In genomic region chr7:7554021-7554432, GRCh38 we compare ENCODE assay signal across 12 cellular contexts.
DNase-seq lines count a peak whose midpoint lies in the region; ATAC-seq and TF ChIP-seq lines count a peak whose summit lies in the region.
"Had no signal": no experiment of that assay in that cellular context is flagged by ENCODE, and none has a peak within 500 bp of the region (broad histone marks: within the 10 kb centered on the region; RNA-seq: fewer than 3 reads in every experiment).

No MANE protein-coding gene starts in this region.

- CTCF ChIA-PET in HEK293 (lab: Yijun Ruan, JAX) = no interaction called here

- H3K27ac ChIP-seq in 22Rv1 = peak overlapping the region; percentile 94
- no peak overlapping the region for H3K27ac ChIP-seq in HEK293 (ENCODE audit: extremely low read depth, low read depth, low read length)

- DNase-seq in NOMO-1 treated with dmso at 0.1 percent for 144 hours (lab: John Stamatoyannopoulos, UW; ENCODE audit: unreplicated experiment) (peak; percentile 34), fibroblast of pulmonary artery (ENCODE audit: low read depth) (peak; percentile 24), LoVo (ENCODE audit: low spot score) (no peak), middle frontal gyrus (ENCODE audit: extremely low spot score, low spot score) (no peak)
- DNase-seq in activated CD8-positive, alpha-beta memory T cell treated with anti-CD3 and anti-CD28 coated beads, Interleukin-2, amount 50 U/mL, for 48 hours = no peak
- DNase-seq: effector memory CD8-positive, alpha-beta T cell; left colon had no signal

- H3K36me3 ChIP-seq in HEK293 (ENCODE audit: control insufficient read depth in 2 of 2, insufficient read depth in 1 of 2, low read length in 2 of 2) = no peaks in the 10 kb centered on the region

- H3K4me3 ChIP-seq in HEK293 (ENCODE audit: low read depth, low read length) = no peak overlapping the region
- H3K4me3 ChIP-seq in fibroblast of pulmonary artery (replicated peaks; ENCODE audit: low read depth, low read length) = no peak overlapping the region
- H3K4me3 ChIP-seq: skin epidermis had no signal

- no peak for ATAC-seq in GM19324 (IDR thresholded peaks at IDR 0.05; ENCODE audit: low FRiP score, unreplicated experiment)
- ATAC-seq: effector memory CD8-positive, alpha-beta T cell; left colon; stimulated activated memory B cell treated with anti-CD40 and anti-IgM and Interleukin-4, amounts not matched to agents 10 μg/mL and 1 μg/mL and 100 μg/mL, for 72 hours had no signal

- TF ChIP-seq CTCF in 22Rv1 (IDR thresholded peaks at IDR 0.05) (no peak), HEK293 (tag by site-specific recombination; IDR thresholded peaks at IDR 0.05) (no peak), fibroblast of pulmonary artery (IDR thresholded peaks at IDR 0.05; ENCODE audit: low read length, missing control alignments) (no peak)

- POLR2A ChIA-PET in HEK293 (lab: Yijun Ruan, JAX) = no interaction called here

- H3K9me3 ChIP-seq in HEK293 (ENCODE audit: control insufficient read depth, insufficient read depth, low read depth, low read length) = no peaks in the 10 kb centered on the region

- H3K4me1 ChIP-seq in HEK293 (ENCODE audit: control insufficient read depth, insufficient read depth, low read length) = peaks cover 8% of the 10 kb centered on the region

TF ChIP-seq in HEK293, 187 proteins besides CTCF, POLR2A, EP300 and RAD21:
- no peak for TF ChIP-seq ZNF211 (tag by site-specific recombination; IDR thresholded peaks at IDR 0.05; ENCODE audit: low read depth)
- peak; percentile 73; the same call in 1 of the 2 replicates for TF ChIP-seq PRDM4 (tag by site-specific recombination; IDR thresholded peaks at IDR 0.05)
- no peak for TF ChIP-seq GLI2 (tag by site-specific recombination; IDR thresholded peaks at IDR 0.05; ENCODE audit: borderline replicate concordance, low read depth)
- no peak for TF ChIP-seq ZNF324 (tag by site-specific recombination; IDR thresholded peaks at IDR 0.05)
- TF ChIP-seq, protein P1, sequence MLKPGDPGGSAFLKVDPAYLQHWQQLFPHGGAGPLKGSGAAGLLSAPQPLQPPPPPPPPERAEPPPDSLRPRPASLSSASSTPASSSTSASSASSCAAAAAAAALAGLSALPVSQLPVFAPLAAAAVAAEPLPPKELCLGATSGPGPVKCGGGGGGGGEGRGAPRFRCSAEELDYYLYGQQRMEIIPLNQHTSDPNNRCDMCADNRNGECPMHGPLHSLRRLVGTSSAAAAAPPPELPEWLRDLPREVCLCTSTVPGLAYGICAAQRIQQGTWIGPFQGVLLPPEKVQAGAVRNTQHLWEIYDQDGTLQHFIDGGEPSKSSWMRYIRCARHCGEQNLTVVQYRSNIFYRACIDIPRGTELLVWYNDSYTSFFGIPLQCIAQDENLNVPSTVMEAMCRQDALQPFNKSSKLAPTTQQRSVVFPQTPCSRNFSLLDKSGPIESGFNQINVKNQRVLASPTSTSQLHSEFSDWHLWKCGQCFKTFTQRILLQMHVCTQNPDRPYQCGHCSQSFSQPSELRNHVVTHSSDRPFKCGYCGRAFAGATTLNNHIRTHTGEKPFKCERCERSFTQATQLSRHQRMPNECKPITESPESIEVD (tag by site-specific recombination; IDR thresholded peaks at IDR 0.05) = peak; percentile 76
- TF ChIP-seq ZEB2 (tag by site-specific recombination; IDR thresholded peaks at IDR 0.05) = peak; percentile 61; the same call in 1 of the 2 replicates
- TF ChIP-seq ZNF362 (tag by site-specific recombination; IDR thresholded peaks at IDR 0.05) = 0 out of 2 replicates have a peak, but pooled peaks have one; percentile 34
- peak; percentile 76 for TF ChIP-seq OSR2 (tag by site-specific recombination; IDR thresholded peaks at IDR 0.05)
- no peak for TF ChIP-seq HIC1 (tag by site-specific recombination; IDR thresholded peaks at IDR 0.05)
- no peak for TF ChIP-seq KLF9 (tag by site-specific recombination; IDR thresholded peaks at IDR 0.05; ENCODE audit: low read depth)
- peak; percentile 70 for TF ChIP-seq FEZF1 (tag by site-specific recombination; IDR thresholded peaks at IDR 0.05)
- 0 out of 2 replicates have a peak, but pooled peaks have one; percentile 34 for TF ChIP-seq KLF8 (tag by site-specific recombination; IDR thresholded peaks at IDR 0.05)
- 0 out of 2 replicates have a peak, but pooled peaks have one; percentile 4 for TF ChIP-seq TRIM28 (IDR thresholded peaks at IDR 0.05; ENCODE audit: borderline replicate concordance, low read length)
- 0 out of 2 replicates have a peak, but pooled peaks have one; percentile 8 for TF ChIP-seq SP2 (tag by site-specific recombination; IDR thresholded peaks at IDR 0.05)
- TF ChIP-seq ZBTB17 (tag by site-specific recombination; IDR thresholded peaks at IDR 0.05) = peak; percentile 31

Comparison
In these comparisons a context has a peak if more than half of its experiments do, and no peak if none do; other contexts are left out.
1. DNase-seq: peak in NOMO-1 treated with dmso at 0.1 percent for 144 hours (single experiment) and fibroblast of pulmonary artery (single experiment); none in LoVo (single experiment), middle frontal gyrus (single experiment) and activated CD8-positive, alpha-beta memory T cell treated with anti-CD3 and anti-CD28 coated beads, Interleukin-2, amount 50 U/mL, for 48 hours (single experiment).